In the genomic region with DNA sequence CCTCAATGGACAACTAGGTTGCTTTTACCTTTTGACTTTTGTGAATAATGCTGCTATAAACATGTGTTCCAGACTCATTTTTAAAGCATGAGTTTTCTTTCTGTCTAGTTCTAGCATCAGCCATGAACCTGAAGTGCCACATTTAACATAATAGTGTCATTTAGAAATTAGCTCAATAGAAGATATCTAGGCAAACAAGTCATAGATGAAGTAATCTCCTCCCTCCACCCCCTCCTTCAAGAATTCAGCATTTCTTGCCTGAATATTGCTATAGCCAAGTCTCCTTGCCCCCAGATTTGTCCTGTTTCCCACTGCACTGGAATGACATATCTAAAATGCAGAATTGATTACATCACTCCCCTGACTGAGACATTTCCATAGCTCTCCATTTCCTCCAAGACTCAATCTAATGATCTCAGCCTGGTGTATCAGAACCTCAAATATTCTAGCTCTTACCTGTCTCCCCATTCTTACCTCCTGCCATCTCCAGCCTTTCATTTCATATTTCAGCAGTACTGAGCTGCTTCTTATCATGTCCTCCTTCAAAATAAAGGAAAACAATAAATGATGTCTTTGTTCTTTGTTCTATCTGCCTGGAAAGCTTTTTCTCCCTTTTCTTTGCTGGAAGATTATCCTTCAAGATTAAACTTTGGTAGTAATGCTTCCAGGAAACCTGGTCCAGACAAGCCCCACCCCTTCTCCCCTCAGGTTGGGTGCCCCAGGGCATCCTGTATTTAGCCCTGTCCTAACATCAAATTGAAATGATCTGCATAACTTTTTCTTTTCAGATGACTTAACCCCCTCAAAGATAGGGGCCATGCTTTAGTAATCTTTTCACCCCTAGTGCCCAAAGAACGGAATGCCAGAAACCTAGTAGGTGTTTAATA, we compare ENCODE assay signal across 27 cellular contexts.
"Had no signal": no experiment of that assay in that cellular context is flagged by ENCODE, and none has a peak within 500 bp of the region (broad histone marks: within the 10 kb centered on the region; RNA-seq: fewer than 3 reads in every experiment).

No MANE protein-coding gene starts in this region.

- H3K36me3 ChIP-seq: adrenal gland, cardiac muscle cell, MG63 had no signal

- H3K4me3 Mint-ChIP-seq: activated CD4-positive, alpha-beta memory T cell treated with anti-CD3 and anti-CD28 coated beads, Interleukin-2, amount 10 ng/mL, durations not matched to agents 7 days and 5 days; activated naive CD4-positive, alpha-beta T cell treated with anti-CD3 and anti-CD28 coated beads, Interleukin-2, amount 10 ng/mL, durations not matched to agents 7 days and 5 days; activated naive CD8-positive, alpha-beta T cell treated with anti-CD3 and anti-CD28 coated beads, Interleukin-2, amount 10 ng/mL, durations not matched to agents 7 days and 5 days; activated T-helper 17 cell treated with anti-CD3 and anti-CD28 coated beads, Interleukin-2, amount 50 U/mL, for 72 hours; T-helper 17 cell had no signal

- H3K27ac Mint-ChIP-seq: activated CD4-positive, alpha-beta memory T cell treated with anti-CD3 and anti-CD28 coated beads, Interleukin-2, amount 10 ng/mL, durations not matched to agents 7 days and 5 days; activated naive CD4-positive, alpha-beta T cell treated with anti-CD3 and anti-CD28 coated beads, Interleukin-2, amount 10 ng/mL, durations not matched to agents 7 days and 5 days; activated naive CD8-positive, alpha-beta T cell treated with anti-CD3 and anti-CD28 coated beads, Interleukin-2, amount 10 ng/mL, durations not matched to agents 7 days and 5 days; activated T-helper 17 cell treated with anti-CD3 and anti-CD28 coated beads, Interleukin-2, amount 50 U/mL, for 72 hours; T-helper 17 cell had no signal

- H3K27me3 Mint-ChIP-seq: activated naive CD4-positive, alpha-beta T cell treated with anti-CD3 and anti-CD28 coated beads, Interleukin-2, amount 10 ng/mL, durations not matched to agents 7 days and 5 days; activated naive CD8-positive, alpha-beta T cell treated with anti-CD3 and anti-CD28 coated beads, Interleukin-2, amount 10 ng/mL, durations not matched to agents 7 days and 5 days; activated T-helper 17 cell treated with anti-CD3 and anti-CD28 coated beads, Interleukin-2, amount 50 U/mL, for 72 hours; T-helper 17 cell had no signal

- H3K27me3 ChIP-seq: adrenal gland, body of pancreas, cardiac muscle cell, MG63 had no signal

- DNase-seq: activated CD4-positive, alpha-beta memory T cell treated with anti-CD3 and anti-CD28 coated beads, Interleukin-2, amount 10 ng/mL, durations not matched to agents 7 days and 5 days; activated CD4-positive, alpha-beta T cell treated with anti-CD3 and anti-CD28 coated beads, Interleukin-2, amount 50 U/mL, for 1 hour; activated CD4-positive, CD25-positive, alpha-beta regulatory T cell; activated gamma-delta T cell; activated naive CD4-positive, alpha-beta T cell treated with anti-CD3 and anti-CD28 coated beads, Interleukin-2, amount 10 ng/mL, durations not matched to agents 7 days and 5 days; activated naive CD8-positive, alpha-beta T cell treated with anti-CD3 and anti-CD28 coated beads, Interleukin-2, amount 10 ng/mL, durations not matched to agents 7 days and 5 days; activated T-cell treated with anti-CD3 and anti-CD28 coated beads for 4 hours; activated T-cell treated with anti-CD3 and anti-CD28 coated beads, Interleukin-2, amount 50 U/mL, for 48 hours; adrenal gland; anterior cingulate cortex; body of pancreas; MG63; MV-4-11; NCI-H1092 treated with DMSO at 0.1 percent for 48 hours; NCI-H1436; NCI-H1694 treated with DMSO at 0.1 percent for 48 hours; NCI-H2029 treated with DMSO at 0.1 percent for 48 hours; NCI-H446 treated with DMSO at 0.1 percent for 48 hours; NCI-H524 treated with DMSO at 0.1 percent for 48 hours; NCI-H774; SIG-M5; T-helper 17 cell; T-helper 9 cell had no signal

- FAIRE-seq: TTC549 had no signal

- H3K4me3 ChIP-seq: adrenal gland, body of pancreas, cardiac muscle cell, MG63 had no signal

- H3K27ac ChIP-seq: adrenal gland, body of pancreas, cardiac muscle cell, VCaP had no signal

- H3K4me1 Mint-ChIP-seq: activated naive CD4-positive, alpha-beta T cell treated with anti-CD3 and anti-CD28 coated beads, Interleukin-2, amount 10 ng/mL, durations not matched to agents 7 days and 5 days had no signal

- ATAC-seq: activated T-helper 17 cell treated with anti-CD3 and anti-CD28 coated beads, Interleukin-2, amount 50 U/mL, for 72 hours; body of pancreas; T-helper 17 cell had no signal

- H3K4me1 ChIP-seq: adrenal gland, body of pancreas had no signal
